In the genomic region with DNA sequence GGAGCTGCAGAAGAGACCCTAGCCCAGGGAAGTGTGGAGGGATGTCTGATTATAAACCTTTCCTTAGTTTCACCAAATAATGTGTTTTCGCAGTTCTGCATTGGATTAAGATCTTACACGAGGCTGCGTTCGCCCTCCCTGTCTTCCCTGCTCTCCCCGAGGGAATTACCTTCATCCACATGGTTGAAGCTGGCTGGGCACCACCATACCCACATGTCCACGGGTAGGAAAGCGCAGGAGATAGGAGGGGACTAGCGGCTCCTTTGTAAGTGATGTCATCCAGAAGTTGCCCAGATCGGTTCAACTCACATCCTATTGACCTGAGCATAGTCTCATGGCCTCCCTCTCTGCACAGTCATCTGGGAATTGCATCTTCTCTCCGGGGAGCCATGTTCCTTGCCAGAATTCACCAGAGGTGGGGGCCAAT, we compare ENCODE assay signal across 8 cellular contexts. TPM values are rescaled to one million over a fixed set of nuclear protein-coding genes. Genes with fewer than 3 reads are reported as not detected.
DNase-seq lines count a peak whose midpoint lies in the region; ATAC-seq and TF ChIP-seq lines count a peak whose summit lies in the region.

No MANE protein-coding gene starts in this region.

- TF ChIP-seq CTCF in AG04450 (IDR thresholded peaks at IDR 0.05; ENCODE audit: low read depth, low read length) = no peak

- H3K27me3 ChIP-seq in AG04450 (ENCODE audit: control insufficient read depth, insufficient read depth, low read length) = no peaks in the 10 kb centered on the region
- H3K27me3 ChIP-seq in skeletal muscle tissue (ENCODE audit: control insufficient read depth in 3 of 3, insufficient read depth in 3 of 3, low read length in 3 of 3) = no peaks in the 10 kb centered on the region

- H3K4me3 ChIP-seq in AG04450 (ENCODE audit: low read depth, low read length) = peak overlapping the region; percentile 88
- H3K4me3 ChIP-seq in GM08714 (ENCODE audit: low read length) = peak overlapping the region; percentile 95
- H3K4me3 ChIP-seq in iPS-18c (ENCODE audit: insufficient read depth, low read depth, low read length) = peak overlapping the region; percentile 84
- peak overlapping the region; percentile 85 to 91 (median 90) for H3K4me3 ChIP-seq in skeletal muscle tissue (ENCODE audit: low read length in 3 of 3)

- H3K4me1 ChIP-seq in skeletal muscle tissue (ENCODE audit: control insufficient read depth in 3 of 3, insufficient read depth in 3 of 3, low read length in 3 of 3) = peaks cover 13 to 18% (median 18%) of the 10 kb centered on the region in 3 donors

- H3K36me3 ChIP-seq in skeletal muscle tissue (ENCODE audit: control insufficient read depth in 3 of 3, insufficient read depth in 3 of 3, low read length in 3 of 3) = peaks cover 0 to 6% (median 4%) of the 10 kb centered on the region in 3 donors

- ATAC-seq in GM21360 (IDR thresholded peaks at IDR 0.05; ENCODE audit: unreplicated experiment) = no peak

- DNase-seq in AG04450 (ENCODE audit: low read depth, low spot score) = no peak
- peak; percentile 45 for DNase-seq in NCI-H510A treated with DMSO at 0.1 percent for 48 hours (lab: John Stamatoyannopoulos, UW)
- peak; percentile 39 for DNase-seq in amniotic stem cell (lab: John Stamatoyannopoulos, UW)
- no peak for DNase-seq in stimulated activated CD4-positive, alpha-beta T cell treated with anti-CD3 and anti-CD28 coated beads, Interleukin-4, amount 100 ng/mL, for 24 hours

- POLR2A ChIA-PET in AG04450 (lab: Yijun Ruan, JAX) = interaction anchor here (0.7 kb wide), 1 partner anchor 92 kb away, joined by 7 read pairs; no protein-coding TSS in a partner anchor

- peak overlapping the region; percentile 59 for H3K27ac ChIP-seq in AG04450 (ENCODE audit: low read depth, low read length)
- H3K27ac ChIP-seq in skeletal muscle tissue (ENCODE audit: low read depth, low read length) = peak overlapping the region; percentile 61

- CTCF ChIA-PET in AG04450 (lab: Charles Lee) = interaction anchor here (0.6 to 1.3 kb wide), 6 partner anchors 11 to 595 kb away, joined by 3 to 7 read pairs (median 4); no protein-coding TSS in a partner anchor

- H3K9ac ChIP-seq in skeletal muscle tissue (ENCODE audit: low read depth in 1 of 3, low read length in 3 of 3) = peak overlapping the region; percentile 75 to 86 (median 82)

- H3K9me3 ChIP-seq in AG04450 (ENCODE audit: control insufficient read depth, insufficient read depth, low read length) (no peaks in the 10 kb centered on the region; the same call in 1 of the 2 replicates), iPS-18c (ENCODE audit: control insufficient read depth, insufficient read depth, low read length) (no peaks in the 10 kb centered on the region), skeletal muscle tissue (ENCODE audit: control insufficient read depth in 3 of 3, low read length in 3 of 3) (no peaks in the 10 kb centered on the region)

RNA-seq across cellular contexts. Expression of a gene that starts 1.1 kb away (rescaled TPM):
- polyA plus RNA-seq in AG04450 (2011; rRNA removed) = 26.6 and 27.3 TPM in 2 replicates
- polyA minus RNA-seq in AG04450 (2011; rRNA and poly(A)+ RNA removed) = 35.7 and 37.5 TPM in 2 replicates
- 15.1 TPM for total RNA-seq in skeletal muscle tissue

RNA-seq across cellular contexts. Expression of a gene that starts 49.6 kb away (rescaled TPM):
- 1.5 and 2.6 TPM in 2 replicates for polyA plus RNA-seq in AG04450 (2011; rRNA removed)
- 2.6 and 4.6 TPM in 2 replicates for polyA minus RNA-seq in AG04450 (2011; rRNA and poly(A)+ RNA removed)
- total RNA-seq in skeletal muscle tissue = 18.3 TPM

RNA-seq across cellular contexts. Expression of a gene that starts 59.2 kb away (rescaled TPM):
- 11.3 and 12.4 TPM in 2 replicates for polyA plus RNA-seq in AG04450 (2011; rRNA removed)
- 24.5 and 33.0 TPM in 2 replicates for polyA minus RNA-seq in AG04450 (2011; rRNA and poly(A)+ RNA removed)
- total RNA-seq in skeletal muscle tissue = 20.9 TPM

Comparison
In these comparisons a context has a peak if more than half of its experiments do, and no peak if none do; other contexts are left out.
1. DNase-seq: peak in NCI-H510A treated with DMSO at 0.1 percent for 48 hours (single experiment) and amniotic stem cell (single experiment); none in AG04450 (single experiment) and stimulated activated CD4-positive, alpha-beta T cell treated with anti-CD3 and anti-CD28 coated beads, Interleukin-4, amount 100 ng/mL, for 24 hours (single experiment).
2. Peak in every context shown above with its lines, with median percentiles within 50 percentile points of each other: H3K4me3 ChIP-seq.